27 cellular contexts compared by ENCODE assay signal in the genomic region with DNA sequence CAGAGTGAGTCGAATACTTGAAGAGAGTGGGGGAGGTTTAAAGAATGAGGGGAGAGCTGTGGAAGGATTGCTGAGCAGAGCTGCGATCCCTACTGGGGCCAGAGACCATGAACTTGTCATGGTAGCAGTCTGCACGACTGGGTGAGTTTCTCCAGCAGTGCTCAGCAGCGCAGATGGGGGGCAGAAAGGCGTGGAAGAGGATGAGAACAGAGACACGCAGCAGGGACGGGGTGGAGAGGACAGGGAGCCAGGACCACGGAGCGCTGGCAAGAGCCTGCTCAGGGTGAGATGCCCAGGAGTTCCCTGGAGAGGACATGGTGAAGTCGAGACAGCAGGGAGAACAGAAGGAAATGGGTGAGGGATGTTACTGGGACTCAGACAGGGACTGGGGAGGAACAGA. TPM values are rescaled to one million over a fixed set of nuclear protein-coding genes. Genes with fewer than 3 reads are reported as not detected.
A peak's percentile ranks its signal among the peaks of the same experiment; 100 is the strongest.
DNase-seq lines count a peak whose midpoint lies in the region; ATAC-seq, FAIRE-seq and TF ChIP-seq lines count a peak whose summit lies in the region.
"Had no signal": no experiment of that assay in that cellular context is flagged by ENCODE, and none has a peak within 500 bp of the region (broad histone marks: within the 10 kb centered on the region; RNA-seq: fewer than 3 reads in every experiment).

No MANE protein-coding gene starts in this region.

- intact Hi-C loops in lower leg skin (cut with DNase I; ENCODE audit: low total_unique reads), result loop anchor here (5.0 kb wide), 1 partner anchor 82 kb away; no protein-coding TSS in a partner anchor

- no peak overlapping the region for H2BK20ac ChIP-seq in H1 (ENCODE audit: low read length)

- H2BK5ac ChIP-seq in H1 (ENCODE audit: low read depth, low read length) (no peak overlapping the region), neuronal stem cell (ENCODE audit: low read length) (no peak overlapping the region)

- H3K36me3 ChIP-seq in H7 (replicated peaks; ENCODE audit: control insufficient read depth, insufficient read depth, low read length), result no peaks in the 10 kb centered on the region
- no peaks in the 10 kb centered on the region for H3K36me3 ChIP-seq in H1 (ENCODE audit: control insufficient read depth in 2 of 4, insufficient read depth in 4 of 4, low read length in 3 of 4)
- no peaks in the 10 kb centered on the region for H3K36me3 ChIP-seq in neuronal stem cell (replicated peaks in 1 of 2; ENCODE audit: control insufficient read depth in 2 of 2, insufficient read depth in 2 of 2, low read length in 2 of 2)

- no peak overlapping the region for H2AFZ ChIP-seq in H1 (ENCODE audit: low read length)
- no peak overlapping the region for H2AFZ ChIP-seq in neuronal stem cell (ENCODE audit: low read length)
- H2AFZ ChIP-seq: GM23248 had no signal

- H3K14ac ChIP-seq in H1 (ENCODE audit: insufficient read length), result no peak overlapping the region
- H3K14ac ChIP-seq in neuronal stem cell (ENCODE audit: low read length), result no peak overlapping the region

- TF ChIP-seq CTCF in H1 (IDR thresholded peaks at IDR 0.05; ENCODE audit: control extremely low read depth in 1 of 3, insufficient read depth in 1 of 3, low read depth in 1 of 3, low read length in 3 of 3) (no peak), lower leg skin (IDR thresholded peaks at IDR 0.05) (no peak)

- TF ChIP-seq EP300 in H1 (IDR thresholded peaks at IDR 0.05; ENCODE audit: borderline replicate concordance in 1 of 2, low read depth in 2 of 2, low read length in 2 of 2), result no peak

- H2BK12ac ChIP-seq in H1 (ENCODE audit: low read depth, low read length) (0 out of 2 replicates have a peak overlapping the region, but pooled peaks have one; percentile 17), neuronal stem cell (ENCODE audit: low read length) (no peak overlapping the region)

- no peak overlapping the region for H2BK120ac ChIP-seq in H1 (replicated peaks; ENCODE audit: low read depth, low read length)
- H2BK120ac ChIP-seq in neuronal stem cell (ENCODE audit: low read depth, low read length), result no peak overlapping the region

- H4K20me1 ChIP-seq in H1 (replicated peaks in 1 of 2; ENCODE audit: control insufficient read depth in 1 of 2, insufficient read depth in 2 of 2, low read length in 2 of 2), result no peaks in the 10 kb centered on the region

- H3K9ac ChIP-seq in H1 (replicated peaks in 1 of 4; ENCODE audit: extremely low read depth in 1 of 4, low read depth in 3 of 4, low read length in 3 of 4), result no peak overlapping the region
- no peak overlapping the region for H3K9ac ChIP-seq in neuronal stem cell (ENCODE audit: low read depth, low read length, poor library complexity)
- H3K9ac ChIP-seq: GM23248 had no signal

- TF ChIP-seq POLR2A in H1 (IDR thresholded peaks at IDR 0.05; ENCODE audit: control extremely low read depth in 1 of 2, low read depth in 2 of 2, low read length in 2 of 2) (no peak), lower leg skin (IDR thresholded peaks at IDR 0.05) (no peak)

- H2AK5ac ChIP-seq in H1 (ENCODE audit: low read depth, low read length) (no peak overlapping the region), neuronal stem cell (ENCODE audit: low read depth, low read length) (peak overlapping the region; percentile 8)

- CTCF ChIA-PET in H1 (lab: Charles Lee; ENCODE audit: partially characterized antibody), result interaction anchor here (1.1 to 23.0 kb wide), 8 partner anchors 10 to 102 kb away, joined by 3 to 420 read pairs (median 124); a partner anchor contains a TSS

- H3K27ac ChIP-seq in H1 (ENCODE audit: low read depth, low read length) (no peak overlapping the region), neuronal stem cell (replicated peaks; ENCODE audit: low read length) (no peak overlapping the region)
- H3K27ac ChIP-seq: C4-2B, GM23248 had no signal

- no peak overlapping the region for H4K91ac ChIP-seq in H1 (replicated peaks; ENCODE audit: insufficient read length, low read length)
- H4K91ac ChIP-seq in neuronal stem cell (ENCODE audit: low read depth, low read length, poor library complexity), result no peak overlapping the region

- H3K18ac ChIP-seq in H1 (ENCODE audit: extremely low read depth, low read length) (peak overlapping the region; percentile 48; the same call in 1 of the 2 replicates), neuronal stem cell (ENCODE audit: low read length) (no peak overlapping the region)

- no peak overlapping the region for H3K4me2 ChIP-seq in H1 (ENCODE audit: insufficient read depth in 1 of 2, low read depth in 2 of 2, low read length in 2 of 2)
- no peak overlapping the region for H3K4me2 ChIP-seq in neuronal stem cell (ENCODE audit: insufficient read depth, low read length, poor library complexity, severe bottlenecking)

- H2BK15ac ChIP-seq in H1 (ENCODE audit: low read length) (no peak overlapping the region; the same call in 1 of the 2 replicates), neuronal stem cell (ENCODE audit: low read length) (no peak overlapping the region)

- 81% methylated on average over 7 of the region's 10 CpGs; no CpG with 5 or more reads in 1 of the 2 experiments for WGBS in H1 (ENCODE audit: extremely low coverage in 1 of 2, insufficient coverage in 1 of 2, insufficient read length in 1 of 2, insufficient replicate concordance in 2 of 2, low coverage in 1 of 2, low lambda C conversion rate in 2 of 2, missing lambda C conversion rate in 1 of 2), 2 experiments
- WGBS in neuronal stem cell (ENCODE audit: extremely low coverage in 2 of 2, insufficient read length in 2 of 2, insufficient replicate concordance in 1 of 2), 2 donors, result no CpG with 5 or more reads among the region's 10 CpGs
- 58 to 63% methylated on average over 10 of the region's 10 CpGs for WGBS in lower leg skin, 2 donors

- peak; percentile 22 for DNase-seq in H7
- peak; percentile 16 for DNase-seq in HuH-7 (ENCODE audit: low spot score)
- DNase-seq in H1 (ENCODE audit: low read depth in 1 of 2, low spot score in 2 of 2), result no peak
- DNase-seq in neuronal stem cell (ENCODE audit: low spot score), result no peak
- DNase-seq in lower leg skin (ENCODE audit: low spot score in 2 of 2), result no peak
- DNase-seq in NCI-H2081 (lab: John Stamatoyannopoulos, UW), result no peak
- DNase-seq: ACHN; AML-193; CD4-positive, alpha-beta T cell; DMS153; DMS79; GDM1; GM23248; KG1 had no signal

- ATAC-seq in HG02678 (IDR thresholded peaks at IDR 0.05; ENCODE audit: unreplicated experiment) (no peak), SK-N-SH treated with all-trans-retinoic acid at 6 μM for 48 hours (no peak)
- ATAC-seq: HCT116 had no signal

- no peak for FAIRE-seq in H1 (lab: Jason Lieb, UNC)
- FAIRE-seq: A204.1, GM12892, GM18507, H54, HTR-8/SVneo had no signal

- H3K79me2 ChIP-seq in H1 (ENCODE audit: control insufficient read depth in 1 of 2, insufficient read depth in 2 of 2, low read length in 2 of 2), result no peaks in the 10 kb centered on the region

- H3K4me3 ChIP-seq in H7 (ENCODE audit: insufficient read depth, low read depth, low read length) (no peak overlapping the region), H1 (ENCODE audit: extremely low read depth in 1 of 4, insufficient read depth in 2 of 4, low read depth in 3 of 4, low read length in 4 of 4) (no peak overlapping the region), neuronal stem cell (ENCODE audit: low read length in 2 of 2) (no peak overlapping the region), lower leg skin (ENCODE audit: low read depth, poor library complexity, severe bottlenecking) (no peak overlapping the region)
- H3K4me3 ChIP-seq: GM23248 had no signal

- H3K9me3 ChIP-seq in H1 (ENCODE audit: insufficient read depth in 2 of 2, low read depth in 1 of 2, low read length in 1 of 2), result no peaks in the 10 kb centered on the region
- no peaks in the 10 kb centered on the region for H3K9me3 ChIP-seq in neuronal stem cell (replicated peaks in 1 of 2; ENCODE audit: control insufficient read depth in 2 of 2, insufficient read depth in 1 of 2, low read depth in 1 of 2, low read length in 2 of 2)
- H3K9me3 ChIP-seq: Caco-2 had no signal

- no peak overlapping the region for H3K4ac ChIP-seq in H1 (replicated peaks; ENCODE audit: insufficient read length, low read depth, low read length)
- H3K4ac ChIP-seq in neuronal stem cell (ENCODE audit: low read length), result no peak overlapping the region

- H3K4me1 ChIP-seq in H1 (replicated peaks in 1 of 4; ENCODE audit: control insufficient read depth in 3 of 4, insufficient read depth in 4 of 4, low read length in 3 of 4) (peaks cover 0 to 9% (median 6%) of the 10 kb centered on the region in 4 experiments; a peak in 5 of 7 replicates), neuronal stem cell (ENCODE audit: control insufficient read depth in 2 of 2, insufficient read depth in 1 of 2, low read depth in 1 of 2, low read length in 2 of 2) (peaks cover 8 to 11% of the 10 kb centered on the region in 2 donors)

- H4K8ac ChIP-seq in H1 (ENCODE audit: extremely low read depth, insufficient read depth, low read length) (no peak overlapping the region), neuronal stem cell (ENCODE audit: low read depth, low read length) (no peak overlapping the region)

- H3K27me3 ChIP-seq in H7 (ENCODE audit: control insufficient read depth, insufficient read depth, low read length) (peaks cover 9% of the 10 kb centered on the region), H1 (replicated peaks in 1 of 4; ENCODE audit: control insufficient read depth in 3 of 4, extremely low read depth in 1 of 4, insufficient read depth in 3 of 4, low read length in 3 of 4) (peaks cover 0 to 22% (median 9%) of the 10 kb centered on the region in 4 experiments; a peak in 6 of 7 replicates), neuronal stem cell (ENCODE audit: control insufficient read depth in 3 of 3, insufficient read depth in 3 of 3, low read depth in 1 of 3, low read length in 3 of 3) (peaks cover 0 to 33% (median 12%) of the 10 kb centered on the region in 3 experiments)

- H3K79me1 ChIP-seq in H1 (ENCODE audit: low read depth, low read length), result no peaks in the 10 kb centered on the region
- H3K79me1 ChIP-seq in neuronal stem cell (ENCODE audit: low read depth, low read length), result peaks cover 3% of the 10 kb centered on the region

- no peaks in the 10 kb centered on the region for H3K23me2 ChIP-seq in H1 (ENCODE audit: low read depth, low read length)

- TF ChIP-seq RAD21 in H1 (IDR thresholded peaks at IDR 0.05 in 1 of 2, conservative IDR thresholded peaks at IDR 0.05 in 1 of 2; ENCODE audit: low read depth in 2 of 2, low read length in 2 of 2), result no peak

- H3K56ac ChIP-seq in H1 (replicated peaks; ENCODE audit: insufficient read length, low read depth, low read length), result no peak overlapping the region

- POLR2A ChIA-PET in H1 (lab: Charles Lee; ENCODE audit: partially characterized antibody), result no interaction called here

- no peak overlapping the region for H4K5ac ChIP-seq in H1 (ENCODE audit: insufficient read length, low read depth, low read length)

- H3K23ac ChIP-seq in H1 (ENCODE audit: insufficient read length) (no peak overlapping the region), neuronal stem cell (ENCODE audit: low read depth, low read length, poor library complexity) (no peak overlapping the region)

RNA-seq across cellular contexts. Expression of a gene that starts 2.1 kb away (rescaled TPM):
- not detected in 2 replicates for total RNA-seq in H7 (2014; rRNA removed; shearing (Covaris generic))
- 0.17 TPM in 1 of 2 replicates, not detected in the other for total RNA-seq in H1 (2021; fragmentation: NEBNext Ultra II Directional; extraction: Animal tissue kit (Norgen Biotek cat#: 25700))
- polyA plus RNA-seq in H1 (2011; rRNA removed), result 0.03 and 0.06 TPM in 2 replicates
- polyA plus RNA-seq in H1 (2011; cell fraction: cytosol; rRNA removed), result 0.08 TPM
- 0.24 TPM for polyA plus RNA-seq in H1 (2011; cell fraction: nucleus; rRNA removed)
- 0.07 to 0.10 TPM (median 0.07 TPM) in 3 of 4 replicates, not detected in the other for polyA plus RNA-seq in H1 (2012, experiment 1 of 2)
- not detected for polyA plus RNA-seq in H1 (2012, experiment 2 of 2)
- polyA plus RNA-seq in H1 (2013, experiment 1 of 2), result 0.02 TPM
- 0.04 TPM for polyA plus RNA-seq in H1 (2013, experiment 2 of 2)
- 0.05 and 0.16 TPM in 2 replicates for polyA minus RNA-seq in H1 (2011; rRNA and poly(A)+ RNA removed)
- polyA minus RNA-seq in H1 (2011; cell fraction: cytosol; rRNA and poly(A)+ RNA removed), result not detected
- polyA minus RNA-seq in H1 (2011; cell fraction: nucleus; rRNA and poly(A)+ RNA removed), result not detected
- polyA plus RNA-seq in neuronal stem cell (2013, experiment 1 of 2), result 0.03 TPM
- polyA plus RNA-seq in neuronal stem cell (2013, experiment 2 of 2), result 0.04 TPM
- total RNA-seq in lower leg skin, result under 1 TPM in 2 of 4 donors, not detected in 2; 0.10 to 0.20 TPM
- total RNA-seq: Caco-2; CD4-positive, alpha-beta T cell; GM23248 had no signal
- polyA plus RNA-seq: BJ, GM23248, IgD-negative memory B cell had no signal

RNA-seq across cellular contexts. Expression of a gene that starts 9.0 kb away (rescaled TPM):
- total RNA-seq in H7 (2014; rRNA removed; shearing (Covaris generic)), result 1.7 and 2.9 TPM in 2 replicates
- 1.7 and 2.5 TPM in 2 replicates for total RNA-seq in H1 (2021; fragmentation: NEBNext Ultra II Directional; extraction: Animal tissue kit (Norgen Biotek cat#: 25700))
- polyA plus RNA-seq in H1 (2011; rRNA removed), result 3.2 and 5.2 TPM in 2 replicates
- polyA plus RNA-seq in H1 (2011; cell fraction: cytosol; rRNA removed), result 3.7 TPM
- 5.9 TPM for polyA plus RNA-seq in H1 (2011; cell fraction: nucleus; rRNA removed)
- 2.4 to 4.0 TPM (median 3.0 TPM) in 4 replicates for polyA plus RNA-seq in H1 (2012, experiment 1 of 2)
- 3.2 TPM for polyA plus RNA-seq in H1 (2012, experiment 2 of 2)
- 2.8 TPM for polyA plus RNA-seq in H1 (2013, experiment 1 of 2)
- 2.8 TPM for polyA plus RNA-seq in H1 (2013, experiment 2 of 2)
- polyA minus RNA-seq in H1 (2011; rRNA and poly(A)+ RNA removed), result 0.73 and 1.1 TPM in 2 replicates
- polyA minus RNA-seq in H1 (2011; cell fraction: cytosol; rRNA and poly(A)+ RNA removed), result 3.1 TPM
- polyA minus RNA-seq in H1 (2011; cell fraction: nucleus; rRNA and poly(A)+ RNA removed), result 1.3 TPM
- polyA plus RNA-seq in neuronal stem cell (2013, experiment 1 of 2), result 0.39 TPM
- polyA plus RNA-seq in neuronal stem cell (2013, experiment 2 of 2), result 0.58 TPM
- total RNA-seq in lower leg skin, result 100 to 1,000 TPM in 3 of 4 donors, 10 to 100 TPM in 1; 48.4 to 332 (median 203) TPM
- total RNA-seq: Caco-2; CD4-positive, alpha-beta T cell; Daoy; GM23248 had no signal
- polyA plus RNA-seq: BJ, GM23248, IgD-negative memory B cell had no signal

RNA-seq across cellular contexts. Expression of a gene that starts 20.1 kb away (rescaled TPM):
- not detected in 2 replicates for total RNA-seq in H7 (2014; rRNA removed; shearing (Covaris generic))
- total RNA-seq in H1 (2021; fragmentation: NEBNext Ultra II Directional; extraction: Animal tissue kit (Norgen Biotek cat#: 25700)), result not detected in 2 replicates
- polyA plus RNA-seq in H1 (2011; rRNA removed), result 0.02 TPM in 1 of 2 replicates, not detected in the other
- not detected for polyA plus RNA-seq in H1 (2011; cell fraction: cytosol; rRNA removed)
- 0.06 TPM for polyA plus RNA-seq in H1 (2011; cell fraction: nucleus; rRNA removed)
- polyA plus RNA-seq in H1 (2012, experiment 1 of 2), result not detected in 4 replicates
- not detected for polyA plus RNA-seq in H1 (2012, experiment 2 of 2)
- polyA plus RNA-seq in H1 (2013, experiment 1 of 2), result not detected
- not detected for polyA plus RNA-seq in H1 (2013, experiment 2 of 2)
- 0.05 and 0.06 TPM in 2 replicates for polyA minus RNA-seq in H1 (2011; rRNA and poly(A)+ RNA removed)
- not detected for polyA minus RNA-seq in H1 (2011; cell fraction: cytosol; rRNA and poly(A)+ RNA removed)
- polyA minus RNA-seq in H1 (2011; cell fraction: nucleus; rRNA and poly(A)+ RNA removed), result 0.20 TPM
- polyA plus RNA-seq in neuronal stem cell (2013, experiment 1 of 2), result not detected
- polyA plus RNA-seq in neuronal stem cell (2013, experiment 2 of 2), result not detected
- total RNA-seq in lower leg skin, result under 1 TPM in 1 of 4 donors, not detected in 3; 0.36 TPM
- total RNA-seq: Caco-2; CD4-positive, alpha-beta T cell; Daoy; GM23248 had no signal
- polyA plus RNA-seq: BJ, GM23248, IgD-negative memory B cell had no signal

RNA-seq across cellular contexts. Expression of a gene that starts 54.6 kb away (rescaled TPM):
- total RNA-seq in H7 (2014; rRNA removed; shearing (Covaris generic)), result 80.6 and 85.1 TPM in 2 replicates
- total RNA-seq in H1 (2021; fragmentation: NEBNext Ultra II Directional; extraction: Animal tissue kit (Norgen Biotek cat#: 25700)), result 63.5 and 66.3 TPM in 2 replicates
- polyA plus RNA-seq in H1 (2011; rRNA removed), result 17.4 and 18.0 TPM in 2 replicates
- 32.0 TPM for polyA plus RNA-seq in H1 (2011; cell fraction: cytosol; rRNA removed)
- 19.7 TPM for polyA plus RNA-seq in H1 (2011; cell fraction: nucleus; rRNA removed)
- polyA plus RNA-seq in H1 (2012, experiment 1 of 2), result 35.6 to 54.1 TPM (median 40.0 TPM) in 4 replicates
- 5.7 TPM for polyA plus RNA-seq in H1 (2012, experiment 2 of 2)
- 23.4 TPM for polyA plus RNA-seq in H1 (2013, experiment 1 of 2)
- 24.2 TPM for polyA plus RNA-seq in H1 (2013, experiment 2 of 2)
- 55.5 and 61.2 TPM in 2 replicates for polyA minus RNA-seq in H1 (2011; rRNA and poly(A)+ RNA removed)
- 37.5 TPM for polyA minus RNA-seq in H1 (2011; cell fraction: cytosol; rRNA and poly(A)+ RNA removed)
- 26.3 TPM for polyA minus RNA-seq in H1 (2011; cell fraction: nucleus; rRNA and poly(A)+ RNA removed)
- 60.2 TPM for polyA plus RNA-seq in neuronal stem cell (2013, experiment 1 of 2)
- 61.2 TPM for polyA plus RNA-seq in neuronal stem cell (2013, experiment 2 of 2)
- total RNA-seq in lower leg skin, result 10 to 100 TPM; 11.6 to 16.8 (median 15.9) TPM

Comparison
In these comparisons a context has a peak if more than half of its experiments do, and no peak if none do; other contexts are left out.
1. DNase-seq: peak in H7 (single experiment) and HuH-7 (single experiment); none in H1 (0 of 2), neuronal stem cell (single experiment), lower leg skin (0 of 2) and NCI-H2081 (0 of 2).
2. RNA of a gene that starts 9.0 kb away (total RNA-seq): 48.4 to 332 TPM in lower leg skin; 1.7 to 2.5 TPM in H1 and 1.7 to 2.9 TPM in H7; every median in the first group is over 10 times any median in the second.